Comparison of ENCODE assay signal across 19 cellular contexts in genomic region chr9:82421498-82421897, GRCh38.
"Had no signal": no experiment of that assay in that cellular context is flagged by ENCODE, and none has a peak within 500 bp of the region (broad histone marks: within the 10 kb centered on the region; RNA-seq: fewer than 3 reads in every experiment).

No MANE protein-coding gene starts in this region.

- H3K27me3 ChIP-seq: foreskin keratinocyte, upper lobe of right lung had no signal

- H3K36me3 ChIP-seq: upper lobe of right lung had no signal

- H3K4me1 ChIP-seq: foreskin keratinocyte, upper lobe of right lung had no signal

- DNase-seq: activated CD4-positive, alpha-beta memory T cell treated with anti-CD3 and anti-CD28 coated beads for 36 hours; activated CD4-positive, alpha-beta T cell treated with anti-CD3 and anti-CD28 coated beads for 36 hours; activated naive CD4-positive, alpha-beta T cell; activated naive CD8-positive, alpha-beta T cell treated with anti-CD3 and anti-CD28 coated beads for 36 hours; activated T-cell treated with anti-CD3 and anti-CD28 coated beads for 4 hours; amniotic stem cell; cortex of kidney; foreskin keratinocyte; posterior cingulate gyrus; retina; SK-N-SH; stimulated activated CD4-positive, alpha-beta T cell treated with anti-CD3 and anti-CD28 coated beads, Interleukin-4, amount 100 ng/mL, for 4 hours; upper lobe of right lung had no signal

- H3K27ac ChIP-seq: foreskin keratinocyte, upper lobe of right lung had no signal

- H3K4me3 ChIP-seq: lung, smooth muscle cell, upper lobe of right lung had no signal

- H3K9me3 ChIP-seq: SK-N-SH, upper lobe of right lung had no signal

- H3K4me2 ChIP-seq: SK-N-SH, smooth muscle cell had no signal

- ATAC-seq: activated CD4-positive, alpha-beta T cell treated with anti-CD3 and anti-CD28 coated beads for 36 hours; esophagus mucosa; foreskin keratinocyte; natural killer cell treated with Interleukin-12 subunit alpha and Interleukin-12 subunit beta and Interleukin-15 and Interleukin-18, amount 100 ng/mL, for 72 hours; stimulated activated memory B cell treated with anti-CD40 and anti-IgM and Interleukin-4, amounts not matched to agents 10 μg/mL and 1 μg/mL and 100 μg/mL, for 72 hours; upper lobe of right lung; WTC11 had no signal

- H3K9ac ChIP-seq: SK-N-SH had no signal
